Comparison of ENCODE assay signal across 23 cellular contexts in genomic region chr5:56207537-56207936, GRCh38. TPM values are rescaled to one million over a fixed set of nuclear protein-coding genes. Genes with fewer than 3 reads are reported as not detected.
"Had no signal": no experiment of that assay in that cellular context is flagged by ENCODE, and none has a peak within 500 bp of the region (broad histone marks: within the 10 kb centered on the region; RNA-seq: fewer than 3 reads in every experiment).

No MANE protein-coding gene starts in this region.

- H3K27me3 ChIP-seq: hepatocyte, tibial nerve, uterus had no signal

- H3K36me3 ChIP-seq: left ventricle myocardium inferior, neutrophil, tibial nerve, uterus had no signal

- H3K27me3 Mint-ChIP-seq: activated naive CD8-positive, alpha-beta T cell; brain; central memory CD8-positive, alpha-beta T cell had no signal

- H3K9me3 ChIP-seq: left ventricle myocardium inferior, neutrophil, tibial nerve, uterus had no signal

- DNase-seq: activated CD4-positive, alpha-beta T cell treated with anti-CD3 and anti-CD28 coated beads, Interleukin-2, amount 50 U/mL, for 1 hour; activated CD8-positive, alpha-beta memory T cell treated with anti-CD3 and anti-CD28 coated beads for 24 hours; activated gamma-delta T cell treated with Interleukin-2 at 50 U/mL for 16 hours; amygdala; cortex of kidney; effector CD8-positive, alpha-beta T cell; left ventricle myocardium inferior; natural killer cell; stimulated activated CD4-positive, alpha-beta T cell treated with anti-CD3 and anti-CD28 coated beads, Interleukin-15, amount 100 ng/mL, for 24 hours; stimulated activated CD4-positive, alpha-beta T cell treated with anti-CD3 and anti-CD28 coated beads, Interleukin-4, amount 100 ng/mL, for 24 hours; stimulated activated naive CD4-positive, alpha-beta T cell; uterus had no signal

- H3K4me1 Mint-ChIP-seq: brain; central memory CD8-positive, alpha-beta T cell; memory B cell; natural killer cell had no signal

- H2AFZ ChIP-seq: hepatocyte had no signal

- H3K4me2 ChIP-seq: hepatocyte had no signal

- ATAC-seq: natural killer cell had no signal

- H3K79me2 ChIP-seq: hepatocyte had no signal

- H3K36me3 Mint-ChIP-seq: activated naive CD8-positive, alpha-beta T cell; brain; memory B cell; natural killer cell had no signal

- H3K9me3 Mint-ChIP-seq: central memory CD8-positive, alpha-beta T cell; memory B cell; natural killer cell had no signal

- H3K4me3 ChIP-seq: hepatocyte, left ventricle myocardium inferior, skin epidermis, tibial nerve, uterus had no signal

- H3K4me3 Mint-ChIP-seq: activated naive CD8-positive, alpha-beta T cell; brain; central memory CD8-positive, alpha-beta T cell; memory B cell; natural killer cell; T-helper 2 cell treated with Interferon-gamma antibody and Interleukin-4, amounts not matched to agents 5 μg/mL and 100 μg/mL, for 36 hours had no signal

- H3K27ac ChIP-seq: hepatocyte, left ventricle myocardium inferior, neutrophil, skin epidermis, tibial nerve, uterus had no signal

- H3K4me1 ChIP-seq: left ventricle myocardium inferior, uterus had no signal

- H3K27ac Mint-ChIP-seq: activated naive CD8-positive, alpha-beta T cell; brain; memory B cell; natural killer cell; T-helper 2 cell treated with Interferon-gamma antibody and Interleukin-4, amounts not matched to agents 5 μg/mL and 100 μg/mL, for 36 hours had no signal

RNA-seq across cellular contexts. Expression of gene ANKRD55, which starts 25.6 kb away (rescaled TPM):
- total RNA-seq: kidney epithelial cell, subcutaneous adipose tissue, tibial nerve had no signal
